ENCODE assay signal across 2 cellular contexts in the genomic region with DNA sequence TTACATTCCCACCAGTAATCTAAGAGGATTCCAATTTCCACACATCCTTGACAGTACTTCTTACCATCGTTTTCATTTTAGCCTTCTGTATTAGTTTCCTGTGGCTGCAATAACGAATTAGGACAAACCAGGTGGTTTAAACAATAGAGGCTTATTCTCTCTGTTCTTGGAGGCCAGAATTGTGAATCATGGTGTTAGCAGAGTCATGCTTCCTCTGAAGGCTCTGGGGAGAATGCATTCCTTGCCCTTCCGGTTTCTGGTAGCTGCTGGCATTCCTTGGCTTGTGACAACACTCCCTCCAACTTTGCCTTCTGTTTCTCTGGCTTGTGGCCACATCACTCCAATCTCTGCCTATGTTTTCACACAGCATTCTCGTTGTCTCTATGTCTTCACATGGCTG.
TF ChIP-seq lines count a peak whose summit lies in the region.

No MANE protein-coding gene starts in this region.

TF ChIP-seq in HepG2, 621 proteins besides CTCF, POLR2A, EP300 and RAD21:
- TF ChIP-seq ZNF12 (CRISPR knock-in tag; IDR thresholded peaks at IDR 0.05) (peak; percentile 62; the same call in 1 of the 2 replicates), SOX13 (IDR thresholded peaks at IDR 0.05) (no peak), SOX13 (CRISPR knock-in tag; conservative IDR thresholded peaks at IDR 0.05 in 1 of 2, IDR thresholded peaks at IDR 0.05 in 1 of 2) (no peak)

TF ChIP-seq in WTC11, 78 proteins besides CTCF, POLR2A, EP300 and RAD21:
- TF ChIP-seq NFE2L1 (CRISPR knock-in tag; IDR thresholded peaks at IDR 0.05) (no peak), TP53 (CRISPR knock-in tag; IDR thresholded peaks at IDR 0.05) (no peak), CREM (CRISPR knock-in tag; IDR thresholded peaks at IDR 0.05) (no peak), TEAD4 (CRISPR knock-in tag; IDR thresholded peaks at IDR 0.05) (no peak), ZNF232 (CRISPR knock-in tag; IDR thresholded peaks at IDR 0.05) (no peak), EMX1 (CRISPR knock-in tag; IDR thresholded peaks at IDR 0.05) (no peak), JAZF1 (CRISPR knock-in tag; IDR thresholded peaks at IDR 0.05) (no peak), NR2C2 (CRISPR knock-in tag; IDR thresholded peaks at IDR 0.05) (no peak), SMAD3 (CRISPR knock-in tag; IDR thresholded peaks at IDR 0.05; ENCODE audit: borderline replicate concordance) (no peak), PRRX2 (CRISPR knock-in tag; IDR thresholded peaks at IDR 0.05) (no peak), MYBL2 (CRISPR knock-in tag; IDR thresholded peaks at IDR 0.05) (no peak)
- TF ChIP-seq, protein P1, sequence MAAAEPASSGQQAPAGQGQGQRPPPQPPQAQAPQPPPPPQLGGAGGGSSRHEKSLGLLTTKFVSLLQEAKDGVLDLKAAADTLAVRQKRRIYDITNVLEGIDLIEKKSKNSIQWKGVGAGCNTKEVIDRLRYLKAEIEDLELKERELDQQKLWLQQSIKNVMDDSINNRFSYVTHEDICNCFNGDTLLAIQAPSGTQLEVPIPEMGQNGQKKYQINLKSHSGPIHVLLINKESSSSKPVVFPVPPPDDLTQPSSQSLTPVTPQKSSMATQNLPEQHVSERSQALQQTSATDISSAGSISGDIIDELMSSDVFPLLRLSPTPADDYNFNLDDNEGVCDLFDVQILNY (CRISPR knock-in tag; IDR thresholded peaks at IDR 0.05) = no peak
- TF ChIP-seq, protein P2, sequence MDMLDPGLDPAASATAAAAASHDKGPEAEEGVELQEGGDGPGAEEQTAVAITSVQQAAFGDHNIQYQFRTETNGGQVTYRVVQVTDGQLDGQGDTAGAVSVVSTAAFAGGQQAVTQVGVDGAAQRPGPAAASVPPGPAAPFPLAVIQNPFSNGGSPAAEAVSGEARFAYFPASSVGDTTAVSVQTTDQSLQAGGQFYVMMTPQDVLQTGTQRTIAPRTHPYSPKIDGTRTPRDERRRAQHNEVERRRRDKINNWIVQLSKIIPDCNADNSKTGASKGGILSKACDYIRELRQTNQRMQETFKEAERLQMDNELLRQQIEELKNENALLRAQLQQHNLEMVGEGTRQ (CRISPR knock-in tag; IDR thresholded peaks at IDR 0.05) = no peak
- TF ChIP-seq, protein P3, sequence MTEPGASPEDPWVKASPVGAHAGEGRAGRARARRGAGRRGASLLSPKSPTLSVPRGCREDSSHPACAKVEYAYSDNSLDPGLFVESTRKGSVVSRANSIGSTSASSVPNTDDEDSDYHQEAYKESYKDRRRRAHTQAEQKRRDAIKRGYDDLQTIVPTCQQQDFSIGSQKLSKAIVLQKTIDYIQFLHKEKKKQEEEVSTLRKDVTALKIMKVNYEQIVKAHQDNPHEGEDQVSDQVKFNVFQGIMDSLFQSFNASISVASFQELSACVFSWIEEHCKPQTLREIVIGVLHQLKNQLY (CRISPR knock-in tag; IDR thresholded peaks at IDR 0.05) = no peak
- TF ChIP-seq, protein P4, sequence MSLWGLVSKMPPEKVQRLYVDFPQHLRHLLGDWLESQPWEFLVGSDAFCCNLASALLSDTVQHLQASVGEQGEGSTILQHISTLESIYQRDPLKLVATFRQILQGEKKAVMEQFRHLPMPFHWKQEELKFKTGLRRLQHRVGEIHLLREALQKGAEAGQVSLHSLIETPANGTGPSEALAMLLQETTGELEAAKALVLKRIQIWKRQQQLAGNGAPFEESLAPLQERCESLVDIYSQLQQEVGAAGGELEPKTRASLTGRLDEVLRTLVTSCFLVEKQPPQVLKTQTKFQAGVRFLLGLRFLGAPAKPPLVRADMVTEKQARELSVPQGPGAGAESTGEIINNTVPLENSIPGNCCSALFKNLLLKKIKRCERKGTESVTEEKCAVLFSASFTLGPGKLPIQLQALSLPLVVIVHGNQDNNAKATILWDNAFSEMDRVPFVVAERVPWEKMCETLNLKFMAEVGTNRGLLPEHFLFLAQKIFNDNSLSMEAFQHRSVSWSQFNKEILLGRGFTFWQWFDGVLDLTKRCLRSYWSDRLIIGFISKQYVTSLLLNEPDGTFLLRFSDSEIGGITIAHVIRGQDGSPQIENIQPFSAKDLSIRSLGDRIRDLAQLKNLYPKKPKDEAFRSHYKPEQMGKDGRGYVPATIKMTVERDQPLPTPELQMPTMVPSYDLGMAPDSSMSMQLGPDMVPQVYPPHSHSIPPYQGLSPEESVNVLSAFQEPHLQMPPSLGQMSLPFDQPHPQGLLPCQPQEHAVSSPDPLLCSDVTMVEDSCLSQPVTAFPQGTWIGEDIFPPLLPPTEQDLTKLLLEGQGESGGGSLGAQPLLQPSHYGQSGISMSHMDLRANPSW (CRISPR knock-in tag; conservative IDR thresholded peaks at IDR 0.05; ENCODE audit: low read depth) = no peak
- TF ChIP-seq, protein P5, sequence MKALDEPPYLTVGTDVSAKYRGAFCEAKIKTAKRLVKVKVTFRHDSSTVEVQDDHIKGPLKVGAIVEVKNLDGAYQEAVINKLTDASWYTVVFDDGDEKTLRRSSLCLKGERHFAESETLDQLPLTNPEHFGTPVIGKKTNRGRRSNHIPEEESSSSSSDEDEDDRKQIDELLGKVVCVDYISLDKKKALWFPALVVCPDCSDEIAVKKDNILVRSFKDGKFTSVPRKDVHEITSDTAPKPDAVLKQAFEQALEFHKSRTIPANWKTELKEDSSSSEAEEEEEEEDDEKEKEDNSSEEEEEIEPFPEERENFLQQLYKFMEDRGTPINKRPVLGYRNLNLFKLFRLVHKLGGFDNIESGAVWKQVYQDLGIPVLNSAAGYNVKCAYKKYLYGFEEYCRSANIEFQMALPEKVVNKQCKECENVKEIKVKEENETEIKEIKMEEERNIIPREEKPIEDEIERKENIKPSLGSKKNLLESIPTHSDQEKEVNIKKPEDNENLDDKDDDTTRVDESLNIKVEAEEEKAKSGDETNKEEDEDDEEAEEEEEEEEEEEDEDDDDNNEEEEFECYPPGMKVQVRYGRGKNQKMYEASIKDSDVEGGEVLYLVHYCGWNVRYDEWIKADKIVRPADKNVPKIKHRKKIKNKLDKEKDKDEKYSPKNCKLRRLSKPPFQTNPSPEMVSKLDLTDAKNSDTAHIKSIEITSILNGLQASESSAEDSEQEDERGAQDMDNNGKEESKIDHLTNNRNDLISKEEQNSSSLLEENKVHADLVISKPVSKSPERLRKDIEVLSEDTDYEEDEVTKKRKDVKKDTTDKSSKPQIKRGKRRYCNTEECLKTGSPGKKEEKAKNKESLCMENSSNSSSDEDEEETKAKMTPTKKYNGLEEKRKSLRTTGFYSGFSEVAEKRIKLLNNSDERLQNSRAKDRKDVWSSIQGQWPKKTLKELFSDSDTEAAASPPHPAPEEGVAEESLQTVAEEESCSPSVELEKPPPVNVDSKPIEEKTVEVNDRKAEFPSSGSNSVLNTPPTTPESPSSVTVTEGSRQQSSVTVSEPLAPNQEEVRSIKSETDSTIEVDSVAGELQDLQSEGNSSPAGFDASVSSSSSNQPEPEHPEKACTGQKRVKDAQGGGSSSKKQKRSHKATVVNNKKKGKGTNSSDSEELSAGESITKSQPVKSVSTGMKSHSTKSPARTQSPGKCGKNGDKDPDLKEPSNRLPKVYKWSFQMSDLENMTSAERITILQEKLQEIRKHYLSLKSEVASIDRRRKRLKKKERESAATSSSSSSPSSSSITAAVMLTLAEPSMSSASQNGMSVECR (CRISPR knock-in tag; IDR thresholded peaks at IDR 0.05; ENCODE audit: borderline replicate concordance) = no peak
- TF ChIP-seq, protein P6, sequence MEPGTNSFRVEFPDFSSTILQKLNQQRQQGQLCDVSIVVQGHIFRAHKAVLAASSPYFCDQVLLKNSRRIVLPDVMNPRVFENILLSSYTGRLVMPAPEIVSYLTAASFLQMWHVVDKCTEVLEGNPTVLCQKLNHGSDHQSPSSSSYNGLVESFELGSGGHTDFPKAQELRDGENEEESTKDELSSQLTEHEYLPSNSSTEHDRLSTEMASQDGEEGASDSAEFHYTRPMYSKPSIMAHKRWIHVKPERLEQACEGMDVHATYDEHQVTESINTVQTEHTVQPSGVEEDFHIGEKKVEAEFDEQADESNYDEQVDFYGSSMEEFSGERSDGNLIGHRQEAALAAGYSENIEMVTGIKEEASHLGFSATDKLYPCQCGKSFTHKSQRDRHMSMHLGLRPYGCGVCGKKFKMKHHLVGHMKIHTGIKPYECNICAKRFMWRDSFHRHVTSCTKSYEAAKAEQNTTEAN (CRISPR knock-in tag; IDR thresholded peaks at IDR 0.05) = no peak
